8 cellular contexts compared by ENCODE assay signal in genomic region chr13:97369269-97369893, GRCh38.
DNase-seq lines count a peak whose midpoint lies in the region; ATAC-seq, FAIRE-seq and TF ChIP-seq lines count a peak whose summit lies in the region.

No MANE protein-coding gene starts in this region.

- DNase-seq in GM13977 (ENCODE audit: low spot score) (peak; percentile 37), renal cortical epithelial cell (ENCODE audit: low read depth) (peak; percentile 29), frontal cortex (ENCODE audit: low spot score in 2 of 2) (no peak), RPMI8226 (no peak)
- no peak for DNase-seq in activated CD8-positive, alpha-beta memory T cell treated with anti-CD3 and anti-CD28 coated beads for 24 hours

- no peaks in the 10 kb centered on the region for H3K27me3 ChIP-seq in duodenal mucosa (ENCODE audit: control insufficient read depth in 1 of 2, insufficient read depth in 2 of 2, low read length in 2 of 2)

- H3K27ac ChIP-seq in KOPT-K1 (ENCODE audit: low read depth, low read length, poor library complexity, severe bottlenecking), result peak overlapping the region; percentile 70
- no peak overlapping the region for H3K27ac ChIP-seq in duodenal mucosa (ENCODE audit: low read depth, low read length)

- H3K9me3 ChIP-seq in KOPT-K1 (ENCODE audit: insufficient read depth, low read length, poor library complexity, severe bottlenecking), result no peaks in the 10 kb centered on the region
- no peaks in the 10 kb centered on the region for H3K9me3 ChIP-seq in duodenal mucosa (ENCODE audit: control insufficient read depth in 1 of 2, low read length in 2 of 2)

- H3K36me3 ChIP-seq in KOPT-K1 (ENCODE audit: insufficient read depth, low read length) (no peaks in the 10 kb centered on the region), duodenal mucosa (ENCODE audit: control insufficient read depth in 1 of 2, insufficient read depth in 2 of 2, low read length in 2 of 2) (peaks cover 0 to 28% of the 10 kb centered on the region in 2 donors)

- FAIRE-seq in frontal cortex (lab: Jason Lieb, UNC), result no peak

- TF ChIP-seq CTCF in GM13977 (IDR thresholded peaks at IDR 0.05; ENCODE audit: extremely low read depth, insufficient read depth, missing control alignments), result no peak

- peak overlapping the region; percentile 38 to 58 for H3K4me3 ChIP-seq in duodenal mucosa (ENCODE audit: low read depth in 1 of 2, low read length in 2 of 2)

- peak; percentile 63 for ATAC-seq in GM21529 (IDR thresholded peaks at IDR 0.05; ENCODE audit: unreplicated experiment)

- peaks cover 8 to 10% of the 10 kb centered on the region in 2 donors for H3K4me1 ChIP-seq in duodenal mucosa (ENCODE audit: control insufficient read depth in 1 of 2, insufficient read depth in 2 of 2, low read length in 2 of 2)

- H3K9ac ChIP-seq in duodenal mucosa (ENCODE audit: low read depth in 1 of 2, low read length in 2 of 2), result peak overlapping the region; percentile 1 to 46

- in situ Hi-C loops in GM13977 (cut with MboI; ENCODE audit: low pct_unique_long_range_greater_than_20kb, low sequenced_read_pairs, unreplicated experiment), result no loop called here

Comparison
In these comparisons a context has a peak if more than half of its experiments do, and no peak if none do; other contexts are left out.
1. DNase-seq: peak in GM13977 (single experiment) and renal cortical epithelial cell (single experiment); none in frontal cortex (0 of 2), activated CD8-positive, alpha-beta memory T cell treated with anti-CD3 and anti-CD28 coated beads for 24 hours (single experiment) and RPMI8226 (single experiment).